Comparison of ENCODE assay signal across 14 cellular contexts in genomic region chr4:40587826-40588225, GRCh38. TPM values are rescaled to one million over a fixed set of nuclear protein-coding genes. Genes with fewer than 3 reads are reported as not detected.
DNase-seq lines count a peak whose midpoint lies in the region; ATAC-seq, FAIRE-seq and TF ChIP-seq lines count a peak whose summit lies in the region.
"Had no signal": no experiment of that assay in that cellular context is flagged by ENCODE, and none has a peak within 500 bp of the region (broad histone marks: within the 10 kb centered on the region; RNA-seq: fewer than 3 reads in every experiment).

No MANE protein-coding gene starts in this region.

- no peak for FAIRE-seq in urothelium cell line (lab: Jason Lieb, UNC)

- H4K20me1 ChIP-seq in smooth muscle cell (ENCODE audit: low read depth), result no peaks in the 10 kb centered on the region

- H2AFZ ChIP-seq in smooth muscle cell (ENCODE audit: low read depth), result no peak overlapping the region

- no peaks in the 10 kb centered on the region for H3K9me3 Mint-ChIP-seq in endothelial cell (ENCODE audit: unreplicated experiment)

- H3K27me3 ChIP-seq in foreskin keratinocyte (no peaks in the 10 kb centered on the region), smooth muscle cell (ENCODE audit: low read depth) (no peaks in the 10 kb centered on the region)

- H3K36me3 ChIP-seq in smooth muscle cell (ENCODE audit: low read depth), result no peaks in the 10 kb centered on the region

- peak; percentile 85 for ATAC-seq in foreskin keratinocyte
- ATAC-seq: T-helper 17 cell had no signal

- peaks cover 4% of the 10 kb centered on the region for H3K4me1 Mint-ChIP-seq in endothelial cell (ENCODE audit: unreplicated experiment)

- WGBS in smooth muscle cell (ENCODE audit: low lambda C conversion rate), result 26% methylated on average over 3 of the region's 3 CpGs

- H3K9ac ChIP-seq in smooth muscle cell (ENCODE audit: low read depth), result no peak overlapping the region

- no peaks in the 10 kb centered on the region for H3K27me3 Mint-ChIP-seq in endothelial cell (ENCODE audit: unreplicated experiment)

- DNase-seq in GM04503 (ENCODE audit: low read depth) (peak; percentile 53), SIG-M5 treated with dmso at 0.1 percent for 504 hours (lab: John Stamatoyannopoulos, UW; ENCODE audit: unreplicated experiment) (peak; percentile 61), foreskin keratinocyte (no peak), smooth muscle cell (lab: John Stamatoyannopoulos, UW; ENCODE audit: unreplicated experiment) (no peak), urothelium cell line (ENCODE audit: low spot score) (no peak), endothelial cell (ENCODE audit: low spot score) (no peak), medulla oblongata (ENCODE audit: extremely low spot score) (no peak), NCI-H1417 treated with DMSO at 0.1 percent for 48 hours (lab: John Stamatoyannopoulos, UW) (no peak)
- DNase-seq: erythroblast, Karpas-422, NCI-H82, retina, T-helper 17 cell had no signal

- H3K27ac Mint-ChIP-seq in endothelial cell (ENCODE audit: unreplicated experiment), result no peak overlapping the region

- H3K9me3 ChIP-seq in smooth muscle cell (replicated peaks; ENCODE audit: low read depth), result no peaks in the 10 kb centered on the region

- H3K79me2 ChIP-seq in smooth muscle cell (ENCODE audit: low read depth), result no peaks in the 10 kb centered on the region

- H3K4me1 ChIP-seq in foreskin keratinocyte (peaks cover 11% of the 10 kb centered on the region), smooth muscle cell (ENCODE audit: low read depth) (peaks cover 21% of the 10 kb centered on the region)

- H3K4me2 ChIP-seq in smooth muscle cell, result peak overlapping the region; percentile 67

- H3K36me3 Mint-ChIP-seq in endothelial cell (ENCODE audit: low read depth, unreplicated experiment), result no peaks in the 10 kb centered on the region

- H3K27ac ChIP-seq in foreskin keratinocyte, result no peak overlapping the region
- H3K27ac ChIP-seq in smooth muscle cell (ENCODE audit: low read depth), result peak overlapping the region; percentile 71

- H3K4me3 Mint-ChIP-seq in endothelial cell (ENCODE audit: unreplicated experiment), result no peak overlapping the region
- H3K4me3 Mint-ChIP-seq: T-helper 17 cell had no signal

- no peak overlapping the region for H3K4me3 ChIP-seq in smooth muscle cell

- TF ChIP-seq CTCF in foreskin keratinocyte (conservative IDR thresholded peaks at IDR 0.05) (no peak), smooth muscle cell (IDR thresholded peaks at IDR 0.05; ENCODE audit: borderline replicate concordance, insufficient read depth, poor library complexity, severe bottlenecking) (no peak), endothelial cell (IDR thresholded peaks at IDR 0.05; ENCODE audit: unreplicated experiment) (no peak)

- peaks cover 5% of the 10 kb centered on the region for H3F3A ChIP-seq in smooth muscle cell (ENCODE audit: low read depth)

RNA-seq across cellular contexts. Expression of gene RBM47, which starts 41.8 kb away (rescaled TPM):
- total RNA-seq in foreskin keratinocyte, result 13.9 and 14.0 TPM in 2 replicates
- polyA plus RNA-seq in foreskin keratinocyte, result 2.6 and 3.3 TPM in 2 replicates
- 5.5 and 6.0 TPM in 2 replicates for total RNA-seq in smooth muscle cell
- 3.4 and 3.6 TPM in 2 replicates for polyA plus RNA-seq in smooth muscle cell
- total RNA-seq in endothelial cell (ENCODE audit: unreplicated experiment), result 4.6 TPM
- total RNA-seq: lung microvascular endothelial cell had no signal

Comparison
In these comparisons a context has a peak if more than half of its experiments do, and no peak if none do; other contexts are left out.
1. DNase-seq: peak in GM04503 (single experiment) and SIG-M5 treated with dmso at 0.1 percent for 504 hours (single experiment); none in foreskin keratinocyte (0 of 2), smooth muscle cell (single experiment), urothelium cell line (single experiment), endothelial cell (single experiment), medulla oblongata (single experiment) and NCI-H1417 treated with DMSO at 0.1 percent for 48 hours (single experiment).